Comparison of ENCODE assay signal across 8 cellular contexts in the genomic region with DNA sequence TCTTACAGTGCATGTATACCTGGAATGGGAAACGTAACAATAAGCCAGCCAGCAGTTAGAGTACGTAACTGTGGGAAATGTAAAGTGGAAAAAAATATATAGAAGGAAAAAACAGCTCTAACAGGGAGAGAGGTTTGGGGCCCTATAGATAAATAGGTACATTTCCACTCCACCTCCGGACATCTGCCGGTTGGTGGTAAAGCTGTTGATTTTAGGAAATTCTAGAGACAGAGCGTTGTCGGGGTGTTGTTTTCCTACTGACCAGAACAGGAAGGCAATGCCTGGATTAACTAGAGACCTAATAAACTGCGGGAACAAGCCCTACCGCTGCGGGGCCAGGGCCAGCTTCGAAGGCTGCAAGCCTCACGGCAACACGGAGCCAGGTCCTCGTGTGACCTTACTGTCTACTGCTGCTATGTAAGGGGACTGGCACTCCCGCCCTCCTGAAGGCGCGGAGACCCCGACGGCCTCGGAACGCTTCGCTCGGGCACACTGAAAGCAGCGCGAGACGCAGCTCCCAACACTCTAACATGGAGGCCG.
DNase-seq lines count a peak whose midpoint lies in the region; ATAC-seq and TF ChIP-seq lines count a peak whose summit lies in the region.

No MANE protein-coding gene starts in this region.

- H3K4me3 ChIP-seq in fibroblast of pulmonary artery (replicated peaks; ENCODE audit: low read depth, low read length) = peak overlapping the region; percentile 86

- no peak for ATAC-seq in HG02885 (IDR thresholded peaks at IDR 0.05; ENCODE audit: poor library complexity, unreplicated experiment)

- TF ChIP-seq CTCF in fibroblast of pulmonary artery (IDR thresholded peaks at IDR 0.05; ENCODE audit: low read length, missing control alignments) = no peak

- DNase-seq in NCI-H2081 (lab: John Stamatoyannopoulos, UW) = peak; percentile 38 to 67
- no peak for DNase-seq in NCI-H2081 treated with DMSO at 0.1 percent for 48 hours (lab: John Stamatoyannopoulos, UW)
- DNase-seq in MV-4-11 (lab: John Stamatoyannopoulos, UW) = peak; percentile 39
- peak; percentile 43 for DNase-seq in activated CD8-positive, alpha-beta memory T cell treated with anti-CD3 and anti-CD28 coated beads, Interleukin-2, amount 50 U/mL, for 4 hours
- no peak for DNase-seq in fibroblast of pulmonary artery (ENCODE audit: low read depth)
- peak; percentile 50 for DNase-seq in pons (ENCODE audit: low spot score)
- no peak for DNase-seq in NCI-H2029 treated with DMSO at 0.1 percent for 48 hours (lab: John Stamatoyannopoulos, UW)

Comparison
In these comparisons a context has a peak if more than half of its experiments do, and no peak if none do; other contexts are left out.
1. DNase-seq: peak in NCI-H2081 (2 of 2), MV-4-11 (single experiment), activated CD8-positive, alpha-beta memory T cell treated with anti-CD3 and anti-CD28 coated beads, Interleukin-2, amount 50 U/mL, for 4 hours (single experiment) and pons (single experiment); none in NCI-H2081 treated with DMSO at 0.1 percent for 48 hours (single experiment), fibroblast of pulmonary artery (single experiment) and NCI-H2029 treated with DMSO at 0.1 percent for 48 hours (single experiment).